Comparison of ENCODE assay signal across 1 cellular context in genomic region chr17:36535669-36536081, GRCh38.
TF ChIP-seq lines count a peak whose summit lies in the region.

No MANE protein-coding gene starts in this region.

TF ChIP-seq in HepG2, 621 proteins besides CTCF, POLR2A, EP300 and RAD21:
- TF ChIP-seq ZNF280D (CRISPR knock-in tag; IDR thresholded peaks at IDR 0.05) (peak; percentile 67; the same call in 1 of the 2 replicates), KDM1A (CRISPR knock-in tag; IDR thresholded peaks at IDR 0.05) (peak; percentile 69; the same call in 1 of the 2 replicates), ZNF460 (CRISPR knock-in tag; IDR thresholded peaks at IDR 0.05; ENCODE audit: borderline replicate concordance) (peak; percentile 100), KLF16 (CRISPR knock-in tag; IDR thresholded peaks at IDR 0.05) (no peak), MXD1 (CRISPR knock-in tag; IDR thresholded peaks at IDR 0.05) (no peak), ZNF33A (CRISPR knock-in tag; IDR thresholded peaks at IDR 0.05; ENCODE audit: borderline replicate concordance) (0 out of 2 replicates have a peak, but pooled peaks have one; percentile 1), ZMYM2 (CRISPR knock-in tag; IDR thresholded peaks at IDR 0.05) (peak; percentile 84), KDM5A (IDR thresholded peaks at IDR 0.05; ENCODE audit: borderline replicate concordance, low read length) (0 out of 2 replicates have a peak, but pooled peaks have one; percentile 18), ZBTB39 (CRISPR knock-in tag; IDR thresholded peaks at IDR 0.05) (0 out of 2 replicates have a peak, but pooled peaks have one; percentile 20), ZNF761 (CRISPR knock-in tag; conservative IDR thresholded peaks at IDR 0.05) (no peak), ZNF441 (CRISPR knock-in tag; IDR thresholded peaks at IDR 0.05; ENCODE audit: borderline replicate concordance) (peak; percentile 88; the same call in 1 of the 2 replicates), ZMYM3 (CRISPR knock-in tag; IDR thresholded peaks at IDR 0.05) (peak; percentile 95), NKX3-1 (CRISPR knock-in tag; IDR thresholded peaks at IDR 0.05) (peak; percentile 12; the same call in 1 of the 2 replicates), RCOR2 (CRISPR knock-in tag; IDR thresholded peaks at IDR 0.05) (peak; percentile 42; the same call in 1 of the 2 replicates), ZGPAT (CRISPR knock-in tag; IDR thresholded peaks at IDR 0.05) (0 out of 2 replicates have a peak, but pooled peaks have one; percentile 5), ZNF646 (CRISPR knock-in tag; IDR thresholded peaks at IDR 0.05) (no peak), GTF2F1 (IDR thresholded peaks at IDR 0.05; ENCODE audit: low read length) (0 out of 2 replicates have a peak, but pooled peaks have one; percentile 9), NFE2L2 (IDR thresholded peaks at IDR 0.05; ENCODE audit: low read length) (no peak), KMT2A (CRISPR knock-in tag; IDR thresholded peaks at IDR 0.05) (peak; percentile 14; the same call in 1 of the 2 replicates), RORA (CRISPR knock-in tag; IDR thresholded peaks at IDR 0.05) (no peak), MIER3 (CRISPR knock-in tag; IDR thresholded peaks at IDR 0.05; ENCODE audit: borderline replicate concordance) (0 out of 2 replicates have a peak, but pooled peaks have one; percentile 8), HOXA5 (CRISPR knock-in tag; IDR thresholded peaks at IDR 0.05) (0 out of 2 replicates have a peak, but pooled peaks have one; percentile 1), ISX (CRISPR knock-in tag; conservative IDR thresholded peaks at IDR 0.05) (no peak), SKI (IDR thresholded peaks at IDR 0.05; ENCODE audit: partially characterized antibody) (no peak)
